Comparison of ENCODE assay signal across 1 cellular context in genomic region chr4:158146736-158147135, GRCh38.
TF ChIP-seq lines count a peak whose summit lies in the region.

No MANE protein-coding gene starts in this region.

TF ChIP-seq in GM23338, 12 proteins besides CTCF, POLR2A, EP300 and RAD21 (continued from another document):
- TF ChIP-seq ZNF462 (CRISPR knock-in tag; IDR thresholded peaks at IDR 0.05), result no peak
- TF ChIP-seq POLR2AphosphoS5 (IDR thresholded peaks at IDR 0.05; ENCODE audit: low read depth), result no peak
- no peak for TF ChIP-seq EZH2phosphoT487 (IDR thresholded peaks at IDR 0.05; ENCODE audit: unreplicated experiment)
- TF ChIP-seq REST (IDR thresholded peaks at IDR 0.05; ENCODE audit: unreplicated experiment), result no peak
